Comparison of ENCODE assay signal across 1 cellular context in genomic region chr6:80433666-80434025, GRCh38.
TF ChIP-seq lines count a peak whose summit lies in the region.

No MANE protein-coding gene starts in this region.

TF ChIP-seq in HepG2, 621 proteins besides CTCF, POLR2A, EP300 and RAD21 (continued from another document):
- TF ChIP-seq ZXDC (CRISPR knock-in tag; IDR thresholded peaks at IDR 0.05), result no peak
- no peak for TF ChIP-seq PRMT3 (CRISPR knock-in tag; IDR thresholded peaks at IDR 0.05; ENCODE audit: borderline replicate concordance, low read depth)
- TF ChIP-seq PAWR (CRISPR knock-in tag; IDR thresholded peaks at IDR 0.05; ENCODE audit: borderline replicate concordance), result no peak
- TF ChIP-seq NR2F1 (CRISPR knock-in tag; IDR thresholded peaks at IDR 0.05), result no peak
- TF ChIP-seq MLXIP (CRISPR knock-in tag; IDR thresholded peaks at IDR 0.05; ENCODE audit: borderline replicate concordance), result no peak
- TF ChIP-seq RBM22 (optimal IDR thresholded peaks at IDR 0.05; ENCODE audit: low read length), result no peak
- no peak for TF ChIP-seq ZNF513 (CRISPR knock-in tag; conservative IDR thresholded peaks at IDR 0.05)
- no peak for TF ChIP-seq ZNF737 (CRISPR knock-in tag; IDR thresholded peaks at IDR 0.05; ENCODE audit: borderline replicate concordance)
- no peak for TF ChIP-seq POGK (CRISPR knock-in tag; conservative IDR thresholded peaks at IDR 0.05)
